Comparison of ENCODE assay signal across 14 cellular contexts in the genomic region with DNA sequence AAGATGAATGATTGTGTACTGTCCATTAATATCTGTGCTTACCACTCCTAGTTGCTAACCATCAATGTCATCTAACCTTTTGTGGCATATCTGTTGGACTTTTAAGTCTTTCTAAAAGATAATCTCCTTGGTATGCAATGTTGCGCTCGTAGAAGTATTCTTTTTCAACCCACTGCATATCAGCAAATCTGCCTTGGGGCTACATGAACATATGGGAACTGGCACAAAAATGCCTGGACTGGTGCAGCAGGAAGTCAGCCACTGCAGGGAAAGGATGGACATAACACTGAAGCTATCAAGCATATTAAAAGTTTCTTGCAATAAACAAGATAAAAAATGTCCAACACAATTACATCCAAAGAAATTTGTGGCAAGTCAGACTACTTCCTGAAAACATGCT.
"Had no signal": no experiment of that assay in that cellular context is flagged by ENCODE, and none has a peak within 500 bp of the region (broad histone marks: within the 10 kb centered on the region; RNA-seq: fewer than 3 reads in every experiment).

No MANE protein-coding gene starts in this region.

- DNase-seq: activated CD4-positive, alpha-beta T cell treated with anti-CD3 and anti-CD28 coated beads for 4 hours; activated CD8-positive, alpha-beta T cell treated with anti-CD3 and anti-CD28 coated beads for 36 hours; activated effector memory CD4-positive, alpha-beta T cell treated with Interleukin-2 at 50 U/mL for 16 hours; activated naive CD4-positive, alpha-beta T cell treated with anti-CD3 and anti-CD28 coated beads, Interleukin-2, amount 50 U/mL, for 16 hours; activated T-cell treated with anti-CD3 and anti-CD28 coated beads, Interleukin-2, amount 50 U/mL, for 4 hours; effector CD4-positive, alpha-beta T cell; hippocampal formation; nucleus accumbens; posterior cingulate gyrus; retina; stimulated activated CD4-positive, alpha-beta T cell treated with anti-CD3 and anti-CD28 coated beads, Interleukin-2, amount 100 ng/mL, for 48 hours; tibial artery had no signal

- H3K27me3 ChIP-seq: tibial artery, vagina had no signal

- H3K4me3 ChIP-seq: coronary artery, tibial artery, vagina had no signal

- H3K27ac ChIP-seq: coronary artery, tibial artery, vagina had no signal

- H3K9me3 ChIP-seq: tibial artery, vagina had no signal

- H3K4me1 ChIP-seq: vagina had no signal

- H3K36me3 ChIP-seq: tibial artery, vagina had no signal
